In genomic region chr2:234998404-234999211, GRCh38 we compare ENCODE assay signal across 1 cellular context.
TF ChIP-seq lines count a peak whose summit lies in the region.

No MANE protein-coding gene starts in this region.

TF ChIP-seq in HepG2, 621 proteins besides CTCF, POLR2A, EP300 and RAD21 (continues in another document):
- TF ChIP-seq ZNF710 (CRISPR knock-in tag; IDR thresholded peaks at IDR 0.05; ENCODE audit: borderline replicate concordance) (peak; percentile 31), CERS6 (CRISPR knock-in tag; IDR thresholded peaks at IDR 0.05) (no peak), CREM (IDR thresholded peaks at IDR 0.05) (peak; percentile 69), CREM (CRISPR knock-in tag; IDR thresholded peaks at IDR 0.05) (no peak), ZC3H13 (CRISPR knock-in tag; IDR thresholded peaks at IDR 0.05) (0 out of 2 replicates have a peak, but pooled peaks have one; percentile 63), ZNF790 (CRISPR knock-in tag; IDR thresholded peaks at IDR 0.05; ENCODE audit: borderline replicate concordance) (no peak), ZBTB1 (CRISPR knock-in tag; IDR thresholded peaks at IDR 0.05; ENCODE audit: borderline replicate concordance) (no peak), ZNF816 (CRISPR knock-in tag; IDR thresholded peaks at IDR 0.05; ENCODE audit: borderline replicate concordance) (no peak), HHEX (CRISPR knock-in tag; IDR thresholded peaks at IDR 0.05) (no peak), ARNT2 (CRISPR knock-in tag; IDR thresholded peaks at IDR 0.05; ENCODE audit: low read depth) (no peak), SALL2 (CRISPR knock-in tag; IDR thresholded peaks at IDR 0.05) (no peak), ZMYM3 (CRISPR knock-in tag; IDR thresholded peaks at IDR 0.05) (peak; percentile 69), MAFK (conservative IDR thresholded peaks at IDR 0.05 in 1 of 2, IDR thresholded peaks at IDR 0.05 in 1 of 2; ENCODE audit: low read length in 2 of 2) (no peak), MXD3 (CRISPR knock-in tag; IDR thresholded peaks at IDR 0.05) (no peak), PAXIP1 (CRISPR knock-in tag; conservative IDR thresholded peaks at IDR 0.05) (peak; percentile 78), SALL1 (CRISPR knock-in tag; IDR thresholded peaks at IDR 0.05) (peak; percentile 78), MXD4 (CRISPR knock-in tag; IDR thresholded peaks at IDR 0.05) (no peak; the same call in none of the 2 replicates), FOXP1 (IDR thresholded peaks at IDR 0.05) (no peak), FOXP1 (CRISPR knock-in tag; IDR thresholded peaks at IDR 0.05) (peak; percentile 51; the same call in 1 of the 2 replicates), ZNF513 (CRISPR knock-in tag; conservative IDR thresholded peaks at IDR 0.05) (no peak), ZNF512B (CRISPR knock-in tag; IDR thresholded peaks at IDR 0.05; ENCODE audit: borderline replicate concordance) (peak; percentile 99), ZUFSP (CRISPR knock-in tag; IDR thresholded peaks at IDR 0.05; ENCODE audit: borderline replicate concordance) (no peak), FOXK1 (CRISPR knock-in tag; IDR thresholded peaks at IDR 0.05; ENCODE audit: borderline replicate concordance, low read depth) (peak; percentile 15; the same call in 1 of the 2 replicates), KDM2A (CRISPR knock-in tag; IDR thresholded peaks at IDR 0.05; ENCODE audit: borderline replicate concordance, low read depth) (no peak; the same call in none of the 2 replicates), DNMT1 (CRISPR knock-in tag; IDR thresholded peaks at IDR 0.05) (peak; percentile 55; the same call in 1 of the 2 replicates), ZNF543 (CRISPR knock-in tag; IDR thresholded peaks at IDR 0.05) (no peak), REPIN1 (CRISPR knock-in tag; IDR thresholded peaks at IDR 0.05; ENCODE audit: borderline replicate concordance, low read depth) (0 out of 2 replicates have a peak, but pooled peaks have one; percentile 29), MTA1 (CRISPR knock-in tag; IDR thresholded peaks at IDR 0.05; ENCODE audit: borderline replicate concordance) (peak; percentile 56; the same call in 1 of the 2 replicates), NFE2L1 (CRISPR knock-in tag; IDR thresholded peaks at IDR 0.05; ENCODE audit: borderline replicate concordance) (no peak), ASH2L (IDR thresholded peaks at IDR 0.05; ENCODE audit: insufficient read length, low read depth, low read length) (peak; percentile 49), SUZ12 (IDR thresholded peaks at IDR 0.05; ENCODE audit: low read depth, low read length) (no peak), HDAC2 (CRISPR knock-in tag; IDR thresholded peaks at IDR 0.05) (peak; percentile 37; the same call in 1 of the 2 replicates), DRAP1 (CRISPR knock-in tag; IDR thresholded peaks at IDR 0.05) (peak; percentile 34; the same call in 1 of the 2 replicates), KLF15 (CRISPR knock-in tag; IDR thresholded peaks at IDR 0.05; ENCODE audit: borderline replicate concordance) (no peak), GATA4 (IDR thresholded peaks at IDR 0.05; ENCODE audit: borderline replicate concordance, low read depth) (no peak), MXI1 (IDR thresholded peaks at IDR 0.05; ENCODE audit: borderline replicate concordance, low read depth, low read length) (peak; percentile 56; the same call in 1 of the 3 replicates), MED13 (CRISPR knock-in tag; IDR thresholded peaks at IDR 0.05) (no peak), HMGXB4 (CRISPR knock-in tag; IDR thresholded peaks at IDR 0.05; ENCODE audit: borderline replicate concordance in 1 of 2, low read depth in 1 of 2) (no peak), HBP1 (CRISPR knock-in tag; IDR thresholded peaks at IDR 0.05; ENCODE audit: low read depth) (no peak), HMG20B (CRISPR knock-in tag; conservative IDR thresholded peaks at IDR 0.05) (no peak), ZNF720 (CRISPR knock-in tag; IDR thresholded peaks at IDR 0.05) (no peak), THAP8 (CRISPR knock-in tag; IDR thresholded peaks at IDR 0.05; ENCODE audit: borderline replicate concordance) (no peak), MYNN (CRISPR knock-in tag; IDR thresholded peaks at IDR 0.05; ENCODE audit: low read depth) (no peak), MIER2 (CRISPR knock-in tag; IDR thresholded peaks at IDR 0.05) (no peak)
